8 cellular contexts compared by ENCODE assay signal in the genomic region with DNA sequence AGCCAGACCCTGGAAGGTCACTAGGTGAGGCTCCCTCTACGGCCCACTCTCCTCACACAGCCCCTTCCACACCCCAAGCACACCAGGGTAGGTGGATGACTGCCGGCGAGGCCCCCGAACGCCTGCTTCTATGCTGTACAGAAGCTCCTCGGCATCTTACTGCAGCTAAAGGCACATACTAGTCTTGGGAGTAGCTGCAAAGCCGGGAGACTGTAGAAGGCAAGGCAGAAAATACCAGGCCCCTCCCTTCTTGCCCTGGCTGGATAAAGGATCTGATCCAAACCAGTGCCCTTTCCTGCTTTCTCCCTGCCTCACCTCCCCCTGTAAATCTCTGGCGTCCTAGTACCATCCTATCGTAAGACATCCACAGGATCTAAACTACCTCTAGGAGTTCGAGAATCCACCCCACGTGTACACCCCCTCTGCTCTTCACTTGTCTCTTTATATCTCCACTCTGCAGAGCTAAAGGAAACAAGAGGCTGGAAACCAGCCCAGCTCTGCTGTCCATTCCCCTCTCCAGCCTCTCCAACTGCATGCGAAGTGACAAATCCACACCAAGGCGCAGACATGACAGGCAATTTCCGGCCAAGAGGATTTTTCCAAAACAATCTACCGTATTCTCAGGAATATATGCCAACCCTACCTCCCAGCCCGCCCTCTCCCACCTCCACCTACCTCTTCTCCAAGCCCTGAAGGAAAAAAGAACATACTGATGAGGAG. TPM values are rescaled to one million over a fixed set of nuclear protein-coding genes. Genes with fewer than 3 reads are reported as not detected.
DNase-seq lines count a peak whose midpoint lies in the region; ATAC-seq and TF ChIP-seq lines count a peak whose summit lies in the region.

No MANE protein-coding gene starts in this region.

- intact Hi-C loops in dorsolateral prefrontal cortex (cut with DNase I) = no loop called here
- intact Hi-C loops in thyroid gland (cut with DNase I) = no loop called here

- H3K18ac ChIP-seq in mesenchymal stem cell (ENCODE audit: low read depth in 1 of 2, low read length in 2 of 2) = peak overlapping the region; percentile 92

- no peak for ATAC-seq in HG03159 (IDR thresholded peaks at IDR 0.05; ENCODE audit: unreplicated experiment)

- H3K4me1 ChIP-seq in SJCRH30 = peaks cover 21% of the 10 kb centered on the region
- peaks cover 63% of the 10 kb centered on the region for H3K4me1 ChIP-seq in mesenchymal stem cell (ENCODE audit: control insufficient read depth, insufficient read depth, low read depth, low read length)
- peaks cover 54 to 70% of the 10 kb centered on the region in 2 donors for H3K4me1 ChIP-seq in thyroid gland

- H3K23ac ChIP-seq in mesenchymal stem cell (ENCODE audit: low read length in 2 of 2) = peak overlapping the region in 1 of 2 experiments; percentile 23

- H2AFZ ChIP-seq in mesenchymal stem cell (ENCODE audit: low read depth, low read length) = no peak overlapping the region

- H2BK15ac ChIP-seq in mesenchymal stem cell (ENCODE audit: low read depth, poor library complexity, severe bottlenecking) = peak overlapping the region; percentile 39

- TF ChIP-seq POLR2A in thyroid gland (IDR thresholded peaks at IDR 0.05) = no peak

- H2BK120ac ChIP-seq in mesenchymal stem cell (ENCODE audit: low read depth, low read length) = peak overlapping the region; percentile 65

- peak overlapping the region; percentile 75 to 98 for H3K4ac ChIP-seq in mesenchymal stem cell (ENCODE audit: low read depth in 1 of 2, low read length in 2 of 2)

- peak overlapping the region; percentile 77 for H3K9ac ChIP-seq in mesenchymal stem cell (ENCODE audit: low read length)

- H2BK5ac ChIP-seq in mesenchymal stem cell (ENCODE audit: low read depth, low read length, poor library complexity, severe bottlenecking) = no peak overlapping the region

- peak overlapping the region in 1 of 2 experiments; percentile 73 for H3K14ac ChIP-seq in mesenchymal stem cell (ENCODE audit: low read length in 2 of 2)

- peak overlapping the region; percentile 71 for H4K91ac ChIP-seq in mesenchymal stem cell (ENCODE audit: low read length)

- peak overlapping the region; percentile 93 for H4K8ac ChIP-seq in mesenchymal stem cell (ENCODE audit: low read length)

- H3K27me3 ChIP-seq in H7 (ENCODE audit: control insufficient read depth, insufficient read depth, low read length) (no peaks in the 10 kb centered on the region), SJCRH30 (no peaks in the 10 kb centered on the region), dorsolateral prefrontal cortex (no peaks in the 10 kb centered on the region), mesenchymal stem cell (ENCODE audit: control insufficient read depth in 1 of 2, insufficient read depth in 1 of 2, low read length in 2 of 2) (no peaks in the 10 kb centered on the region), thyroid gland (no peaks in the 10 kb centered on the region)

- H3K36me3 ChIP-seq in H7 (replicated peaks; ENCODE audit: control insufficient read depth, insufficient read depth, low read length) (no peaks in the 10 kb centered on the region), SJCRH30 (no peaks in the 10 kb centered on the region), mesenchymal stem cell (ENCODE audit: control insufficient read depth in 1 of 2, insufficient read depth in 2 of 2, low read depth in 1 of 2, low read length in 2 of 2) (peaks cover 0 to 7% of the 10 kb centered on the region in 2 experiments), thyroid gland (no peaks in the 10 kb centered on the region)

- H2AK5ac ChIP-seq in mesenchymal stem cell (ENCODE audit: low read length, severe bottlenecking) = no peak overlapping the region

- DNase-seq in H7 = peak; percentile 72
- peak; percentile 32 to 66 for DNase-seq in SJCRH30
- DNase-seq in dorsolateral prefrontal cortex = peak in 6 of 10 donors; percentile 62 to 73 (median 68)
- DNase-seq in mesenchymal stem cell = peak; percentile 92
- peak; percentile 60 to 69 for DNase-seq in thyroid gland
- no peak for DNase-seq in GF-D8 (lab: John Stamatoyannopoulos, UW)

- peak overlapping the region; percentile 68 for H3K4me3 ChIP-seq in H7 (ENCODE audit: insufficient read depth, low read depth, low read length)
- peak overlapping the region; percentile 63 for H3K4me3 ChIP-seq in SJCRH30
- H3K4me3 ChIP-seq in dorsolateral prefrontal cortex = peak overlapping the region; percentile 50 to 95 (median 84)
- H3K4me3 ChIP-seq in mesenchymal stem cell (ENCODE audit: insufficient read depth in 1 of 2, low read depth in 1 of 2, low read length in 2 of 2) = peak overlapping the region; percentile 71 to 82
- H3K4me3 ChIP-seq in thyroid gland (replicated peaks in 1 of 3) = peak overlapping the region in 1 of 3 donors; percentile 54

- H2BK12ac ChIP-seq in mesenchymal stem cell (ENCODE audit: low read length in 2 of 2) = peak overlapping the region; percentile 29 to 89

- no peak for TF ChIP-seq CTCF in C4-2B (conservative IDR thresholded peaks at IDR 0.05)
- peak in 3 of 56 donors; percentile 6 to 17 (median 7) for TF ChIP-seq CTCF in dorsolateral prefrontal cortex (IDR thresholded peaks at IDR 0.05 in 54 of 56, conservative IDR thresholded peaks at IDR 0.05 in 2 of 56; ENCODE audit: low read depth in 1 of 56, partially characterized antibody in 56 of 56)
- no peak for TF ChIP-seq CTCF in thyroid gland (IDR thresholded peaks at IDR 0.05)

- H3K79me1 ChIP-seq in mesenchymal stem cell (replicated peaks; ENCODE audit: low read length, poor library complexity, severe bottlenecking) = peaks cover 50% of the 10 kb centered on the region

- H3K4me2 ChIP-seq in mesenchymal stem cell (ENCODE audit: low read length, poor library complexity, severe bottlenecking) = peak overlapping the region; percentile 83

- H3K27ac ChIP-seq in C4-2B = peak overlapping the region; percentile 64
- peak overlapping the region; percentile 32; the same call in 1 of the 2 replicates for H3K27ac ChIP-seq in SJCRH30
- H3K27ac ChIP-seq in dorsolateral prefrontal cortex = peak overlapping the region; percentile 54 to 98 (median 96)
- peak overlapping the region; percentile 48 for H3K27ac ChIP-seq in mesenchymal stem cell (ENCODE audit: low read length, poor library complexity, severe bottlenecking)
- H3K27ac ChIP-seq in thyroid gland = peak overlapping the region; percentile 67 to 84 (median 74)

- WGBS in mesenchymal stem cell = 9% methylated on average over 15 of the region's 16 CpGs
- WGBS in thyroid gland, 2 donors = 19 to 20% methylated on average over 15 to 16 of the region's 16 CpGs

- H3K9me3 ChIP-seq in SJCRH30 (replicated peaks) (no peaks in the 10 kb centered on the region), mesenchymal stem cell (ENCODE audit: control insufficient read depth, low read length) (no peaks in the 10 kb centered on the region), thyroid gland (no peaks in the 10 kb centered on the region)

RNA-seq across cellular contexts. Expression of a gene that starts 11.8 kb away (rescaled TPM):
- 30.3 and 30.5 TPM in 2 replicates for total RNA-seq in H7 (2014; rRNA removed; shearing (Covaris generic))
- total RNA-seq in SJCRH30 (2014; rRNA removed; shearing (Covaris generic)) = 17.4 and 21.8 TPM in 2 replicates
- total RNA-seq in dorsolateral prefrontal cortex (100 to 1,000 TPM; 167 to 402 (median 279) TPM), thyroid gland (10 to 100 TPM; 10.2 to 21.1 (median 12.7) TPM)
- 11.7 TPM for polyA plus RNA-seq in mesenchymal stem cell (2013, experiment 1 of 2)
- polyA plus RNA-seq in mesenchymal stem cell (2013, experiment 2 of 2) = 11.4 TPM

Comparison
In these comparisons a context has a peak if more than half of its experiments do, and no peak if none do; other contexts are left out.
1. H3K27ac ChIP-seq: peak in every context shown above with its lines; median percentile 96 in dorsolateral prefrontal cortex; 74 in thyroid gland; 64 in C4-2B; 48 in mesenchymal stem cell; 32 in SJCRH30.